In the genomic region with DNA sequence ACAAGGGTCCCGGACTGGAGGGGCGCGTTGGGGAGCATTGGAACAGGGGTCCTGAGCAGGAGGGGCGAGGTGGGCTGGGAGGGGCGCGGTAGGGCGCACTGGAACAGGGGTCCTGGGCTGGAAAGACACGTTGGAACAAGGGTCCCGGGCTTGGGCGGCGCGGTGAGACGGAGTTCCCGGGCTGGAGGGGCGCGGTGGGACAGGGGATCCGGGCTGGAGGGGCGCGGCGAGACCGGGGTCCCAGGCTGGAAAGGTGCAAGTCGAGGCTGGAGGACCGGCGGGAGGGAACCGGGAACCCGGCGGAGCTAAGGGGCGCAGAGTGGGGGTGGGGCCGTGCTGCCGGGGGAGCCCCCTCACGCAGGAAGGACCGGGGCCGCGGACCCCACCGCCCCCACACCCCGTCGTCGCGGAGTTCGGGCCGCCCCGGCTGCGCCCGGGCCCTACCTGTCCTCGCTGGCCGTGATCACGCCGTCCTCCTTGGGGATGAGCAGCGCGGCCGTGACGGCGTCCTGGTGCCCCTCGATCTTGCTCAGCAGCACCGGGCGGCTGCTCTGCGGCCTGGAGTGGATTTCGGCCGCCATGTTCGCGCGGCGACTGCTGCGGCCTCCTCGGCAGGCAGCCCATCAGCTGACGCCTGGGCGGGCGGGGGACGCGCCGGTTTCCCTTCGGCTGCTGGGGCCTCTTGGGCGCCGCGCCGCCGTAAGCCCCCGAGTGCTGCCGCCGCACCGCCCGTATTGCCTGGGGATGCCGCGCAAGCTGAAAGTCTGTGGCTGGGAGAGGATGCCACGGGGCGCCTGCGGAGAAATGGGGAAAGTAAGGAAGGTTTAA, we compare ENCODE assay signal across 8 cellular contexts. TPM values are rescaled to one million over a fixed set of nuclear protein-coding genes. Genes with fewer than 3 reads are reported as not detected.
DNase-seq lines count a peak whose midpoint lies in the region; ATAC-seq and TF ChIP-seq lines count a peak whose summit lies in the region.

A gene with protein sequence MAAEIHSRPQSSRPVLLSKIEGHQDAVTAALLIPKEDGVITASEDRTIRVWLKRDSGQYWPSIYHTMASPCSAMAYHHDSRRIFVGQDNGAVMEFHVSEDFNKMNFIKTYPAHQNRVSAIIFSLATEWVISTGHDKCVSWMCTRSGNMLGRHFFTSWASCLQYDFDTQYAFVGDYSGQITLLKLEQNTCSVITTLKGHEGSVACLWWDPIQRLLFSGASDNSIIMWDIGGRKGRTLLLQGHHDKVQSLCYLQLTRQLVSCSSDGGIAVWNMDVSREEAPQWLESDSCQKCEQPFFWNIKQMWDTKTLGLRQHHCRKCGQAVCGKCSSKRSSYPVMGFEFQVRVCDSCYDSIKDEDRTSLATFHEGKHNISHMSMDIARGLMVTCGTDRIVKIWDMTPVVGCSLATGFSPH (minus strand): TSS at position 632 of the 828 bp plus-strand sequence. CDS start 51 bp downstream, at position 581.

- peaks cover 33% of the 10 kb centered on the region for H3F3A ChIP-seq in GM23248 (ENCODE audit: insufficient read depth)

- TF ChIP-seq POLR2A in Raji (IDR thresholded peaks at IDR 0.05; ENCODE audit: insufficient read depth, low read depth, low read length) = peak; percentile 84

- H3K9me3 Mint-ChIP-seq in natural killer cell treated with Interleukin-12 subunit alpha and Interleukin-12 subunit beta and Interleukin-15 and Interleukin-18, amount 100 ng/mL, for 72 hours = peaks cover 3% of the 10 kb centered on the region

- no peaks in the 10 kb centered on the region for H3K9me2 ChIP-seq in GM23248 (ENCODE audit: insufficient read depth)
- H3K9me2 ChIP-seq in Karpas-422 (replicated peaks; ENCODE audit: insufficient read depth, low read length) = no peaks in the 10 kb centered on the region

- H3K27ac Mint-ChIP-seq in natural killer cell treated with Interleukin-12 subunit alpha and Interleukin-12 subunit beta and Interleukin-15 and Interleukin-18, amount 100 ng/mL, for 72 hours = peak within 1 kb of the TSS; percentile 60 to 84

- peak within 1 kb of the TSS; percentile 75 for H3K4me3 Mint-ChIP-seq in natural killer cell treated with Interleukin-12 subunit alpha and Interleukin-12 subunit beta and Interleukin-15 and Interleukin-18, amount 100 ng/mL, for 72 hours

- ATAC-seq in natural killer cell treated with Interleukin-12 subunit alpha and Interleukin-12 subunit beta and Interleukin-15 and Interleukin-18, amount 100 ng/mL, for 72 hours = peak; percentile 87 to 91

- H3K9ac ChIP-seq in GM23248 = peak within 1 kb of the TSS; percentile 91
- peak within 1 kb of the TSS; percentile 78 for H3K9ac ChIP-seq in Karpas-422 (ENCODE audit: low read length)

- H4K20me1 ChIP-seq in GM23248 (ENCODE audit: insufficient read depth) = no peaks in the 10 kb centered on the region
- H4K20me1 ChIP-seq in Karpas-422 (ENCODE audit: insufficient read depth, low read depth, low read length) = no peaks in the 10 kb centered on the region

- WGBS in GM23248 (ENCODE audit: low coverage in 1 of 2, low lambda C conversion rate in 2 of 2, missing lambda C conversion rate in 2 of 2), 2 experiments = 1% methylated on average over 44 to 87 of the region's 87 CpGs

- H3K9me3 ChIP-seq in GM23248 (ENCODE audit: low read depth) (no peaks in the 10 kb centered on the region), Karpas-422 (ENCODE audit: low read length) (no peaks in the 10 kb centered on the region)

- H3K27me3 ChIP-seq in GM23248 (replicated peaks; ENCODE audit: insufficient read depth) (no peaks in the 10 kb centered on the region), Karpas-422 (ENCODE audit: low read length) (no peaks in the 10 kb centered on the region)

- peak within 1 kb of the TSS; percentile 70 for H2AFZ ChIP-seq in GM23248
- peak within 1 kb of the TSS; percentile 86 for H2AFZ ChIP-seq in Karpas-422 (ENCODE audit: low read length)

- peaks cover 46% of the 10 kb centered on the region for H3K79me2 ChIP-seq in GM23248 (ENCODE audit: insufficient read depth)
- H3K79me2 ChIP-seq in Karpas-422 (ENCODE audit: low read length) = no peaks in the 10 kb centered on the region

- peak within 1 kb of the TSS; percentile 74 for H3K27ac ChIP-seq in GM23248
- no peak within 1 kb of the TSS for H3K27ac ChIP-seq in Karpas-422 (ENCODE audit: low read length)

- DNase-seq in EH (ENCODE audit: low read depth) (peak; percentile 89), GM23248 (peak; percentile 96), Karpas-422 (peak; percentile 90), fibroblast of peridontal ligament (ENCODE audit: extremely low read depth) (peak; percentile 78)
- DNase-seq in activated T-helper 9 cell treated with anti-CD3 and anti-CD28 coated beads, Interleukin-2, amount 50 U/mL, for 16 hours (ENCODE audit: low read depth) = peak; percentile 72
- DNase-seq in natural killer cell treated with Interleukin-12 subunit alpha and Interleukin-12 subunit beta and Interleukin-15 and Interleukin-18, amount 100 ng/mL, for 72 hours (ENCODE audit: low spot score) = peak; percentile 89
- DNase-seq in stimulated activated naive CD4-positive, alpha-beta T cell treated with Interleukin-2 at 50 U/mL for 16 hours (lab: John Stamatoyannopoulos, UW) = peak; percentile 81

- peaks cover 5% of the 10 kb centered on the region for H3K36me3 Mint-ChIP-seq in natural killer cell treated with Interleukin-12 subunit alpha and Interleukin-12 subunit beta and Interleukin-15 and Interleukin-18, amount 100 ng/mL, for 72 hours

- H3K36me3 ChIP-seq in GM23248 (ENCODE audit: low read depth) (no peaks in the 10 kb centered on the region), Karpas-422 (ENCODE audit: insufficient read depth, low read length) (no peaks in the 10 kb centered on the region)

- in situ Hi-C loops in GM23248 (cut with MboI) = no loop called here

- H3K4me2 ChIP-seq in GM23248 (ENCODE audit: unreplicated experiment) (peak within 1 kb of the TSS; percentile 97), Karpas-422 (ENCODE audit: low read depth, low read length, poor library complexity, severe bottlenecking) (peak within 1 kb of the TSS; percentile 69)

- H3K4me3 ChIP-seq in GM23248 (peak within 1 kb of the TSS; percentile 97), Karpas-422 (ENCODE audit: low read length) (peak within 1 kb of the TSS; percentile 73)

- H3K4me1 ChIP-seq in GM23248 (ENCODE audit: insufficient read depth) (peaks cover 19% of the 10 kb centered on the region), Karpas-422 (ENCODE audit: low read length) (peaks cover 15% of the 10 kb centered on the region)

- peaks cover 6 to 8% of the 10 kb centered on the region in 2 donors for H3K27me3 Mint-ChIP-seq in natural killer cell treated with Interleukin-12 subunit alpha and Interleukin-12 subunit beta and Interleukin-15 and Interleukin-18, amount 100 ng/mL, for 72 hours

- H3K4me1 Mint-ChIP-seq in natural killer cell treated with Interleukin-12 subunit alpha and Interleukin-12 subunit beta and Interleukin-15 and Interleukin-18, amount 100 ng/mL, for 72 hours (ENCODE audit: low read depth in 2 of 2) = peaks cover 28 to 43% of the 10 kb centered on the region in 2 donors

RNA-seq across cellular contexts. Expression of the gene that starts here (rescaled TPM):
- 76.9 and 81.2 TPM in 2 replicates for total RNA-seq in GM23248 (2014; rRNA removed; shearing (Covaris generic))
- polyA plus RNA-seq in GM23248 (2016; fragmentation: Nextera tagmentation; extraction: Ambion mirVana) = 60.6 and 65.1 TPM in 2 replicates
- total RNA-seq in Karpas-422 (2014; rRNA removed; shearing (Covaris generic); ENCODE audit: low replicate concordance) = 21.9 and 34.7 TPM in 2 replicates
- total RNA-seq in natural killer cell treated with Interleukin-12 subunit alpha and Interleukin-12 subunit beta and Interleukin-15 and Interleukin-18, amount 100 ng/mL, for 72 hours = 10 to 100 TPM; 12.0 to 20.3 TPM
